Comparison of ENCODE assay signal across 11 cellular contexts in genomic region chr7:26183545-26184282, GRCh38. TPM values are rescaled to one million over a fixed set of nuclear protein-coding genes. Genes with fewer than 3 reads are reported as not detected.
A peak's percentile ranks its signal among the peaks of the same experiment; 100 is the strongest.
DNase-seq lines count a peak whose midpoint lies in the region; ATAC-seq, FAIRE-seq and TF ChIP-seq lines count a peak whose summit lies in the region.
"Had no signal": no experiment of that assay in that cellular context is flagged by ENCODE, and none has a peak within 500 bp of the region (broad histone marks: within the 10 kb centered on the region; RNA-seq: fewer than 3 reads in every experiment).

No MANE protein-coding gene starts in this region.

- peak overlapping the region; percentile 50 for H3K27ac Mint-ChIP-seq in type B pancreatic cell

- H3K27me3 Mint-ChIP-seq in type B pancreatic cell, result no peaks in the 10 kb centered on the region

- H3K4me3 ChIP-seq in cardiac muscle cell (no peak overlapping the region), kidney (ENCODE audit: low read length in 2 of 2) (no peak overlapping the region)
- H3K4me3 ChIP-seq: left lung, sigmoid colon had no signal

- H3K4me1 ChIP-seq in cardiac muscle cell (ENCODE audit: low read depth), result no peaks in the 10 kb centered on the region
- no peaks in the 10 kb centered on the region for H3K4me1 ChIP-seq in kidney (ENCODE audit: control insufficient read depth in 1 of 2, insufficient read depth in 1 of 2, low read depth in 1 of 2, low read length in 2 of 2)

- H3K9me3 Mint-ChIP-seq in type B pancreatic cell, result no peaks in the 10 kb centered on the region

- no peaks in the 10 kb centered on the region for H3K9me3 ChIP-seq in cardiac muscle cell (ENCODE audit: low read depth)
- H3K9me3 ChIP-seq in kidney (ENCODE audit: control insufficient read depth in 1 of 2, low read length in 2 of 2), result no peaks in the 10 kb centered on the region
- H3K9me3 ChIP-seq: left lung, sigmoid colon had no signal

- TF ChIP-seq CTCF in cardiac muscle cell (IDR thresholded peaks at IDR 0.05; ENCODE audit: low read depth, low read length), result no peak
- no peak for TF ChIP-seq CTCF in type B pancreatic cell (conservative IDR thresholded peaks at IDR 0.05)
- TF ChIP-seq CTCF in kidney (IDR thresholded peaks at IDR 0.05; ENCODE audit: borderline replicate concordance, extremely low read depth, insufficient read depth), result no peak

- H3K27ac ChIP-seq in cardiac muscle cell, result peak overlapping the region; percentile 64
- H3K27ac ChIP-seq in kidney (ENCODE audit: low read depth in 2 of 2, low read length in 2 of 2), result no peak overlapping the region

- peaks cover 9% of the 10 kb centered on the region for H3K36me3 Mint-ChIP-seq in type B pancreatic cell

- intact Hi-C loops in left cardiac atrium (cut with DNase I), result no loop called here
- intact Hi-C loops in left colon (cut with DNase I, micrococcal nuclease), result no loop called here
- intact Hi-C loops in kidney (cut with DNase I), result no loop called here

- H3K36me3 ChIP-seq in cardiac muscle cell (peaks cover 3% of the 10 kb centered on the region), kidney (ENCODE audit: control insufficient read depth in 1 of 2, insufficient read depth in 2 of 2, low read length in 2 of 2) (peaks cover 13 to 19% of the 10 kb centered on the region in 2 donors)

- ATAC-seq in left cardiac atrium (no peak), SK-N-SH treated with all-trans-retinoic acid at 6 μM for 48 hours (peak; percentile 1; the same call in 1 of the 3 replicates), HG03159 (IDR thresholded peaks at IDR 0.05; ENCODE audit: unreplicated experiment) (no peak), left colon (no peak)
- ATAC-seq: left lung had no signal

- H3K4me1 Mint-ChIP-seq in type B pancreatic cell (ENCODE audit: unreplicated experiment), result peaks cover 6% of the 10 kb centered on the region

- H3K27me3 ChIP-seq in cardiac muscle cell, result no peaks in the 10 kb centered on the region
- H3K27me3 ChIP-seq: left lung, sigmoid colon had no signal

- no peak for FAIRE-seq in kidney (lab: Jason Lieb, UNC)
- FAIRE-seq: GM18507 had no signal

- no peak overlapping the region for H3K9ac ChIP-seq in kidney (ENCODE audit: low read length in 2 of 2)

- H3K4me3 Mint-ChIP-seq in type B pancreatic cell, result no peak overlapping the region

- DNase-seq in cardiac muscle cell (ENCODE audit: low read depth in 1 of 2, low spot score in 1 of 2), result no peak
- DNase-seq in left cardiac atrium, result no peak
- DNase-seq in fibroblast of peridontal ligament (ENCODE audit: extremely low read depth), result peak; percentile 38
- no peak for DNase-seq in type B pancreatic cell (ENCODE audit: extremely low spot score, unreplicated experiment)
- DNase-seq in left colon, result no peak
- DNase-seq in kidney, result no peak
- DNase-seq: left lung, sigmoid colon had no signal

TF ChIP-seq in SK-N-SH treated with all-trans-retinoic acid at 6 μM for 48 hours, 23 proteins besides CTCF, POLR2A, EP300 and RAD21:
- TF ChIP-seq TOX (CRISPR knock-in tag; IDR thresholded peaks at IDR 0.05; ENCODE audit: borderline replicate concordance) (0 out of 2 replicates have a peak, but pooled peaks have one; percentile 13), POU6F1 (CRISPR knock-in tag; IDR thresholded peaks at IDR 0.05; ENCODE audit: borderline replicate concordance, low read depth) (peak; percentile 28; the same call in 1 of the 2 replicates), PATZ1 (CRISPR knock-in tag; IDR thresholded peaks at IDR 0.05; ENCODE audit: borderline replicate concordance) (peak; percentile 23; the same call in 1 of the 2 replicates), ARNTL (CRISPR knock-in tag; IDR thresholded peaks at IDR 0.05; ENCODE audit: borderline replicate concordance, low read depth) (0 out of 2 replicates have a peak, but pooled peaks have one; percentile 0), RARB (CRISPR knock-in tag; IDR thresholded peaks at IDR 0.05) (no peak)
TF ChIP-seq in SK-N-SH treated with all-trans-retinoic acid at 6 μM for 48 hours: peak in this region for 4.

RNA-seq across cellular contexts. Expression of gene HNRNPA2B1, which starts 16.8 kb away (rescaled TPM):
- total RNA-seq in cardiac muscle cell (247 and 450 TPM in 2 replicates), left cardiac atrium (100 to 1,000 TPM; 330 to 390 TPM), type B pancreatic cell (ENCODE audit: low replicate concordance) (441 and 733 TPM in 2 replicates), left colon (100 to 1,000 TPM; 295 to 453 TPM), kidney (433 TPM)
- polyA plus RNA-seq in cardiac muscle cell (880 and 1,016 TPM in 2 replicates), kidney (ENCODE audit: insufficient read depth, low read depth, low replicate concordance) (397 TPM)

RNA-seq across cellular contexts. Expression of gene CBX3, which starts 17.8 kb away (rescaled TPM):
- total RNA-seq in cardiac muscle cell (188 and 223 TPM in 2 replicates), left cardiac atrium (10 to 100 TPM; 61.9 to 82.7 TPM), type B pancreatic cell (ENCODE audit: low replicate concordance) (108 and 188 TPM in 2 replicates), left colon (10 to 100 TPM; 73.3 to 81.3 TPM), kidney (120 TPM)
- polyA plus RNA-seq in cardiac muscle cell (213 and 266 TPM in 2 replicates), kidney (ENCODE audit: insufficient read depth, low read depth, low replicate concordance) (92.4 TPM)

RNA-seq across cellular contexts. Expression of gene NFE2L3, which starts 31.7 kb away (rescaled TPM):
- total RNA-seq in cardiac muscle cell (2.1 TPM in 2 replicates), left cardiac atrium (1 to 10 TPM; 1.3 to 1.7 TPM), type B pancreatic cell (ENCODE audit: low replicate concordance) (6.5 and 10.5 TPM in 2 replicates), left colon (10 to 100 TPM in 1 of 2 donors, 1 to 10 TPM in 1; 8.8 to 13.4 TPM), kidney (12.5 TPM)
- polyA plus RNA-seq in cardiac muscle cell (2.1 and 3.8 TPM in 2 replicates), kidney (ENCODE audit: insufficient read depth, low read depth, low replicate concordance) (5.2 TPM)
